Comparison of ENCODE assay signal across 17 cellular contexts in genomic region chr1:147287133-147287865, GRCh38.
"Had no signal": no experiment of that assay in that cellular context is flagged by ENCODE, and none has a peak within 500 bp of the region (broad histone marks: within the 10 kb centered on the region; RNA-seq: fewer than 3 reads in every experiment).

No MANE protein-coding gene starts in this region.

- ATAC-seq: mucosa of descending colon; naive thymus-derived CD8-positive, alpha-beta T cell; stimulated activated naive B cell treated with anti-CD40 and anti-IgM and Interleukin-4, amounts not matched to agents 10 μg/mL and 1 μg/mL and 100 μg/mL, for 72 hours had no signal

- H3K27ac ChIP-seq: coronary artery, thyroid gland, VCaP had no signal

- DNase-seq: activated CD4-positive, alpha-beta T cell treated with anti-CD3 and anti-CD28 coated beads for 1 hour; activated CD4-positive, alpha-beta T cell treated with anti-CD3 and anti-CD28 coated beads, Interleukin-2, amount 50 U/mL, for 4 hours; activated naive CD4-positive, alpha-beta T cell treated with Interleukin-2 at 50 U/mL for 16 hours; activated T-cell treated with anti-CD3 and anti-CD28 coated beads for 4 hours; aorta; central memory CD4-positive, alpha-beta T cell; effector CD4-positive, alpha-beta T cell; mucosa of descending colon; naive thymus-derived CD8-positive, alpha-beta T cell; nucleus accumbens; stimulated activated CD4-positive, alpha-beta T cell treated with anti-CD3 and anti-CD28 coated beads, Interleukin-2, amount 100 ng/mL, for 48 hours; stimulated activated naive B cell treated with anti-CD40 and anti-IgM and Interleukin-4, amounts not matched to agents 10 μg/mL and 1 μg/mL and 100 μg/mL, for 72 hours; thyroid gland had no signal

- H3K4me3 ChIP-seq: coronary artery, mucosa of descending colon, thyroid gland had no signal

- H3K4me1 ChIP-seq: thyroid gland had no signal

- H3K4me1 Mint-ChIP-seq: stimulated activated naive B cell treated with anti-CD40 and anti-IgM and Interleukin-4, amounts not matched to agents 10 μg/mL and 1 μg/mL and 100 μg/mL, for 72 hours had no signal

- H3K27ac Mint-ChIP-seq: stimulated activated naive B cell treated with anti-CD40 and anti-IgM and Interleukin-4, amounts not matched to agents 10 μg/mL and 1 μg/mL and 100 μg/mL, for 72 hours had no signal

- H3K9me3 ChIP-seq: mucosa of descending colon, thyroid gland had no signal

- FAIRE-seq: endothelial cell of umbilical vein, islet of Langerhans had no signal

- H3K4me3 Mint-ChIP-seq: naive thymus-derived CD8-positive, alpha-beta T cell; stimulated activated naive B cell treated with anti-CD40 and anti-IgM and Interleukin-4, amounts not matched to agents 10 μg/mL and 1 μg/mL and 100 μg/mL, for 72 hours had no signal

- H3K27me3 ChIP-seq: thyroid gland had no signal

- H3K9me3 Mint-ChIP-seq: naive thymus-derived CD8-positive, alpha-beta T cell; stimulated activated naive B cell treated with anti-CD40 and anti-IgM and Interleukin-4, amounts not matched to agents 10 μg/mL and 1 μg/mL and 100 μg/mL, for 72 hours had no signal

- H3K27me3 Mint-ChIP-seq: naive thymus-derived CD8-positive, alpha-beta T cell; stimulated activated naive B cell treated with anti-CD40 and anti-IgM and Interleukin-4, amounts not matched to agents 10 μg/mL and 1 μg/mL and 100 μg/mL, for 72 hours had no signal
